20 cellular contexts compared by ENCODE assay signal in genomic region chr19:10881403-10882107, GRCh38. TPM values are rescaled to one million over a fixed set of nuclear protein-coding genes. Genes with fewer than 3 reads are reported as not detected.
A peak's percentile ranks its signal among the peaks of the same experiment; 100 is the strongest.
DNase-seq lines count a peak whose midpoint lies in the region; ATAC-seq, FAIRE-seq and TF ChIP-seq lines count a peak whose summit lies in the region.
"Had no signal": no experiment of that assay in that cellular context is flagged by ENCODE, and none has a peak within 500 bp of the region (broad histone marks: within the 10 kb centered on the region; RNA-seq: fewer than 3 reads in every experiment).

No MANE protein-coding gene starts in this region.

- H3K9me3 Mint-ChIP-seq in type B pancreatic cell, result no peaks in the 10 kb centered on the region
- H3K9me3 Mint-ChIP-seq: natural killer cell treated with Interleukin-12 subunit alpha and Interleukin-12 subunit beta and Interleukin-15 and Interleukin-18, amount 100 ng/mL, for 72 hours had no signal

- peaks cover 26 to 41% (median 35%) of the 10 kb centered on the region in 4 experiments for H3K4me1 ChIP-seq in H1 (replicated peaks in 1 of 4; ENCODE audit: control insufficient read depth in 3 of 4, insufficient read depth in 4 of 4, low read length in 3 of 4)
- peaks cover 33% of the 10 kb centered on the region for H3K4me1 ChIP-seq in mesenchymal stem cell (ENCODE audit: control insufficient read depth, insufficient read depth, low read depth, low read length)
- peaks cover 0 to 6% of the 10 kb centered on the region in 2 donors for H3K4me1 ChIP-seq in kidney (ENCODE audit: control insufficient read depth in 1 of 2, insufficient read depth in 1 of 2, low read depth in 1 of 2, low read length in 2 of 2)
- H3K4me1 ChIP-seq: foreskin keratinocyte had no signal

- H4K8ac ChIP-seq in H1 (ENCODE audit: extremely low read depth, insufficient read depth, low read length) (no peak overlapping the region), mesenchymal stem cell (ENCODE audit: low read length) (peak overlapping the region; percentile 32)

- H3K27ac ChIP-seq in H1 (ENCODE audit: low read depth, low read length), result peak overlapping the region; percentile 30; the same call in 1 of the 2 replicates
- H3K27ac ChIP-seq in mesenchymal stem cell (ENCODE audit: low read length, poor library complexity, severe bottlenecking), result no peak overlapping the region
- no peak overlapping the region for H3K27ac ChIP-seq in kidney (ENCODE audit: low read depth in 2 of 2, low read length in 2 of 2)
- H3K27ac ChIP-seq: foreskin keratinocyte had no signal

- peaks cover 0 to 3% of the 10 kb centered on the region in 2 experiments for H4K20me1 ChIP-seq in H1 (replicated peaks in 1 of 2; ENCODE audit: control insufficient read depth in 1 of 2, insufficient read depth in 2 of 2, low read length in 2 of 2)

- H2AK5ac ChIP-seq in H1 (ENCODE audit: low read depth, low read length) (peak overlapping the region; percentile 84; the same call in 1 of the 2 replicates), mesenchymal stem cell (ENCODE audit: low read length, severe bottlenecking) (no peak overlapping the region)

- no peaks in the 10 kb centered on the region for H3K27me3 ChIP-seq in H1 (replicated peaks in 1 of 4; ENCODE audit: control insufficient read depth in 3 of 4, extremely low read depth in 1 of 4, insufficient read depth in 3 of 4, low read length in 3 of 4)
- no peaks in the 10 kb centered on the region for H3K27me3 ChIP-seq in mesenchymal stem cell (ENCODE audit: control insufficient read depth in 1 of 2, insufficient read depth in 1 of 2, low read length in 2 of 2)
- H3K27me3 ChIP-seq: foreskin keratinocyte had no signal

- H3K36me3 Mint-ChIP-seq in type B pancreatic cell, result peaks cover 7% of the 10 kb centered on the region
- H3K36me3 Mint-ChIP-seq: natural killer cell treated with Interleukin-12 subunit alpha and Interleukin-12 subunit beta and Interleukin-15 and Interleukin-18, amount 100 ng/mL, for 72 hours had no signal

- H2AFZ ChIP-seq in H1 (ENCODE audit: low read length), result no peak overlapping the region
- no peak overlapping the region for H2AFZ ChIP-seq in mesenchymal stem cell (ENCODE audit: low read depth, low read length)

- peak overlapping the region; percentile 48 for H3K4ac ChIP-seq in H1 (replicated peaks; ENCODE audit: insufficient read length, low read depth, low read length)
- H3K4ac ChIP-seq in mesenchymal stem cell (ENCODE audit: low read depth in 1 of 2, low read length in 2 of 2), result no peak overlapping the region

- ATAC-seq in Right ventricle myocardium superior (ENCODE audit: poor library complexity) (peak; percentile 18), left cardiac atrium (no peak)
- ATAC-seq: activated CD4-positive, alpha-beta T cell treated with anti-CD3 and anti-CD28 coated beads for 36 hours; foreskin keratinocyte; natural killer cell treated with Interleukin-12 subunit alpha and Interleukin-12 subunit beta and Interleukin-15 and Interleukin-18, amount 100 ng/mL, for 72 hours had no signal

- H3K18ac ChIP-seq in H1 (ENCODE audit: extremely low read depth, low read length) (peak overlapping the region; percentile 93), mesenchymal stem cell (ENCODE audit: low read depth in 1 of 2, low read length in 2 of 2) (peak overlapping the region in 1 of 2 experiments; percentile 67)

- TF ChIP-seq EP300 in H1 (IDR thresholded peaks at IDR 0.05; ENCODE audit: borderline replicate concordance in 1 of 2, low read depth in 2 of 2, low read length in 2 of 2), result no peak

- peaks cover 0 to 2% (median 0%) of the 10 kb centered on the region in 4 experiments; a peak in 1 of 8 replicates for H3K36me3 ChIP-seq in H1 (ENCODE audit: control insufficient read depth in 2 of 4, insufficient read depth in 4 of 4, low read length in 3 of 4)
- peaks cover 0 to 11% of the 10 kb centered on the region in 2 experiments for H3K36me3 ChIP-seq in mesenchymal stem cell (ENCODE audit: control insufficient read depth in 1 of 2, insufficient read depth in 2 of 2, low read depth in 1 of 2, low read length in 2 of 2)
- no peaks in the 10 kb centered on the region for H3K36me3 ChIP-seq in kidney (ENCODE audit: control insufficient read depth in 1 of 2, insufficient read depth in 2 of 2, low read length in 2 of 2)

- no peak for DNase-seq in Right ventricle myocardium superior
- no peak for DNase-seq in left cardiac atrium
- DNase-seq in H1 (ENCODE audit: low read depth in 1 of 2, low spot score in 2 of 2), result no peak
- no peak for DNase-seq in mesenchymal stem cell
- DNase-seq in type B pancreatic cell (ENCODE audit: extremely low spot score, unreplicated experiment), result no peak
- no peak for DNase-seq in stimulated activated CD4-positive, alpha-beta T cell treated with anti-CD3 and anti-CD28 coated beads, Interleukin-4, amount 100 ng/mL, for 4 hours
- DNase-seq in NCI-H1105 treated with DMSO at 0.1 percent for 48 hours (lab: John Stamatoyannopoulos, UW), result no peak
- DNase-seq in kidney, result no peak
- DNase-seq: activated CD4-positive, alpha-beta T cell treated with anti-CD3 and anti-CD28 coated beads for 36 hours; foreskin keratinocyte; HCEC 1CT; mammary epithelial cell; NCI-H1694 treated with DMSO at 0.1 percent for 48 hours; SHP77 treated with DMSO at 0.1 percent for 48 hours; stimulated activated CD4-positive, alpha-beta T cell treated with anti-CD3 and anti-CD28 coated beads, Interleukin-2, amount 100 ng/mL, for 48 hours; T1000 had no signal

- 65% methylated on average over 14 of the region's 14 CpGs; no CpG with 5 or more reads in 1 of the 2 experiments for WGBS in H1 (ENCODE audit: extremely low coverage in 1 of 2, insufficient coverage in 1 of 2, insufficient read length in 1 of 2, insufficient replicate concordance in 2 of 2, low coverage in 1 of 2, low lambda C conversion rate in 2 of 2, missing lambda C conversion rate in 1 of 2), 2 experiments
- 41% methylated on average over 14 of the region's 14 CpGs for WGBS in mesenchymal stem cell

- no peak overlapping the region for H3K56ac ChIP-seq in H1 (replicated peaks; ENCODE audit: insufficient read length, low read depth, low read length)

- H3K4me3 ChIP-seq in H1 (ENCODE audit: extremely low read depth in 1 of 4, insufficient read depth in 2 of 4, low read depth in 3 of 4, low read length in 4 of 4) (peak overlapping the region in 2 of 4 experiments; percentile 3 to 24; a peak in 2 of 8 replicates), mesenchymal stem cell (ENCODE audit: insufficient read depth in 1 of 2, low read depth in 1 of 2, low read length in 2 of 2) (no peak overlapping the region), kidney (ENCODE audit: low read length in 2 of 2) (no peak overlapping the region)

- H3K14ac ChIP-seq in H1 (ENCODE audit: insufficient read length) (no peak overlapping the region), mesenchymal stem cell (ENCODE audit: low read length in 2 of 2) (no peak overlapping the region)

- H2BK15ac ChIP-seq in H1 (ENCODE audit: low read length) (0 out of 2 replicates have a peak overlapping the region, but pooled peaks have one; percentile 95), mesenchymal stem cell (ENCODE audit: low read depth, poor library complexity, severe bottlenecking) (no peak overlapping the region)

- H4K91ac ChIP-seq in H1 (replicated peaks; ENCODE audit: insufficient read length, low read length) (peak overlapping the region; percentile 29), mesenchymal stem cell (ENCODE audit: low read length) (no peak overlapping the region)

- H2BK12ac ChIP-seq in H1 (ENCODE audit: low read depth, low read length) (peak overlapping the region; percentile 96), mesenchymal stem cell (ENCODE audit: low read length in 2 of 2) (peak overlapping the region; percentile 43 to 60)

- TF ChIP-seq POLR2A in H1 (IDR thresholded peaks at IDR 0.05; ENCODE audit: control extremely low read depth in 1 of 2, low read depth in 2 of 2, low read length in 2 of 2), result no peak

- TF ChIP-seq CTCF in H1 (IDR thresholded peaks at IDR 0.05; ENCODE audit: control extremely low read depth in 1 of 3, insufficient read depth in 1 of 3, low read depth in 1 of 3, low read length in 3 of 3) (no peak), type B pancreatic cell (conservative IDR thresholded peaks at IDR 0.05) (no peak), kidney (IDR thresholded peaks at IDR 0.05; ENCODE audit: borderline replicate concordance, extremely low read depth, insufficient read depth) (no peak)

- H3K9ac ChIP-seq in H1 (replicated peaks in 1 of 4; ENCODE audit: extremely low read depth in 1 of 4, low read depth in 3 of 4, low read length in 3 of 4) (no peak overlapping the region), mesenchymal stem cell (ENCODE audit: low read length) (no peak overlapping the region), kidney (ENCODE audit: low read length in 2 of 2) (no peak overlapping the region)

- intact Hi-C loops in Right ventricle myocardium superior (cut with DNase I), result no loop called here
- intact Hi-C loops in left cardiac atrium (cut with DNase I), result loop anchor here in 1 of 2 donors (5.0 kb wide), 1 partner anchor 36 kb away; no protein-coding TSS in a partner anchor
- intact Hi-C loops in kidney (cut with DNase I), result no loop called here

- H2BK5ac ChIP-seq in H1 (ENCODE audit: low read depth, low read length) (peak overlapping the region; percentile 97), mesenchymal stem cell (ENCODE audit: low read depth, low read length, poor library complexity, severe bottlenecking) (no peak overlapping the region)

- H3K4me2 ChIP-seq in H1 (ENCODE audit: insufficient read depth in 1 of 2, low read depth in 2 of 2, low read length in 2 of 2) (peak overlapping the region; percentile 42 to 57), mesenchymal stem cell (ENCODE audit: low read length, poor library complexity, severe bottlenecking) (no peak overlapping the region)

- H2BK120ac ChIP-seq in H1 (replicated peaks; ENCODE audit: low read depth, low read length) (no peak overlapping the region), mesenchymal stem cell (ENCODE audit: low read depth, low read length) (no peak overlapping the region)

- H3K27ac Mint-ChIP-seq in type B pancreatic cell, result peak overlapping the region; percentile 77
- H3K27ac Mint-ChIP-seq: activated CD4-positive, alpha-beta T cell treated with anti-CD3 and anti-CD28 coated beads for 36 hours had no signal

- CTCF ChIA-PET in H1 (lab: Charles Lee; ENCODE audit: partially characterized antibody), result interaction anchor here (0.7 to 11.7 kb wide), 11 partner anchors 9 to 164 kb away, joined by 3 to 103 read pairs (median 5); partner anchors contain the start of genes CARM1 and TMED1

- H3K23ac ChIP-seq in H1 (ENCODE audit: insufficient read length) (no peak overlapping the region), mesenchymal stem cell (ENCODE audit: low read length in 2 of 2) (peak overlapping the region in 1 of 2 experiments; percentile 57)

- no peak for FAIRE-seq in H1 (lab: Jason Lieb, UNC)
- no peak for FAIRE-seq in kidney (lab: Jason Lieb, UNC)
- FAIRE-seq: astrocyte, colon, endothelial cell of umbilical vein had no signal

- no peaks in the 10 kb centered on the region for H3K9me3 ChIP-seq in H1 (ENCODE audit: insufficient read depth in 2 of 2, low read depth in 1 of 2, low read length in 1 of 2)
- no peaks in the 10 kb centered on the region for H3K9me3 ChIP-seq in mesenchymal stem cell (ENCODE audit: control insufficient read depth, low read length)
- H3K9me3 ChIP-seq in kidney (ENCODE audit: control insufficient read depth in 1 of 2, low read length in 2 of 2), result no peaks in the 10 kb centered on the region

- H3K4me3 Mint-ChIP-seq in type B pancreatic cell, result peak overlapping the region; percentile 61
- H3K4me3 Mint-ChIP-seq: activated CD4-positive, alpha-beta T cell treated with anti-CD3 and anti-CD28 coated beads for 36 hours; natural killer cell treated with Interleukin-12 subunit alpha and Interleukin-12 subunit beta and Interleukin-15 and Interleukin-18, amount 100 ng/mL, for 72 hours had no signal

- peak overlapping the region; percentile 91 for H2BK20ac ChIP-seq in H1 (ENCODE audit: low read length)

- H3K79me1 ChIP-seq in H1 (ENCODE audit: low read depth, low read length) (peaks cover 29% of the 10 kb centered on the region), mesenchymal stem cell (replicated peaks; ENCODE audit: low read length, poor library complexity, severe bottlenecking) (peaks cover 48% of the 10 kb centered on the region)

- TF ChIP-seq RAD21 in H1 (IDR thresholded peaks at IDR 0.05 in 1 of 2, conservative IDR thresholded peaks at IDR 0.05 in 1 of 2; ENCODE audit: low read depth in 2 of 2, low read length in 2 of 2), result no peak

- H3K4me1 Mint-ChIP-seq in type B pancreatic cell (ENCODE audit: unreplicated experiment), result peaks cover 44% of the 10 kb centered on the region

- peaks cover 4 to 91% of the 10 kb centered on the region in 2 experiments; a peak in 3 of 4 replicates for H3K79me2 ChIP-seq in H1 (ENCODE audit: control insufficient read depth in 1 of 2, insufficient read depth in 2 of 2, low read length in 2 of 2)

- H4K5ac ChIP-seq in H1 (ENCODE audit: insufficient read length, low read depth, low read length), result no peak overlapping the region

- no peaks in the 10 kb centered on the region for H3K27me3 Mint-ChIP-seq in type B pancreatic cell
- H3K27me3 Mint-ChIP-seq: activated CD4-positive, alpha-beta T cell treated with anti-CD3 and anti-CD28 coated beads for 36 hours; natural killer cell treated with Interleukin-12 subunit alpha and Interleukin-12 subunit beta and Interleukin-15 and Interleukin-18, amount 100 ng/mL, for 72 hours had no signal

- POLR2A ChIA-PET in H1 (lab: Charles Lee; ENCODE audit: partially characterized antibody), result interaction anchor here (0.6 to 6.4 kb wide), 11 partner anchors 8 to 223 kb away, joined by 3 to 72 read pairs (median 4); partner anchors contain the start of genes CARM1 and TMED1

- H3K23me2 ChIP-seq in H1 (ENCODE audit: low read depth, low read length), result no peaks in the 10 kb centered on the region

RNA-seq across cellular contexts. Expression of gene CARM1, which starts 10.2 kb away (rescaled TPM):
- 29.9 TPM for total RNA-seq in Right ventricle myocardium superior
- total RNA-seq in left cardiac atrium, result 10 to 100 TPM; 31.9 to 32.4 TPM
- 134 and 136 TPM in 2 replicates for total RNA-seq in H1 (2021; fragmentation: NEBNext Ultra II Directional; extraction: Animal tissue kit (Norgen Biotek cat#: 25700))
- 164 and 270 TPM in 2 replicates for polyA plus RNA-seq in H1 (2011; rRNA removed)
- 106 TPM for polyA plus RNA-seq in H1 (2011; cell fraction: cytosol; rRNA removed)
- 178 TPM for polyA plus RNA-seq in H1 (2011; cell fraction: nucleus; rRNA removed)
- 75.6 to 138 TPM (median 129 TPM) in 4 replicates for polyA plus RNA-seq in H1 (2012, experiment 1 of 2)
- polyA plus RNA-seq in H1 (2012, experiment 2 of 2), result 122 TPM
- 125 TPM for polyA plus RNA-seq in H1 (2013, experiment 1 of 2)
- 126 TPM for polyA plus RNA-seq in H1 (2013, experiment 2 of 2)
- polyA minus RNA-seq in H1 (2011; rRNA and poly(A)+ RNA removed), result 71.3 and 96.2 TPM in 2 replicates
- 60.0 TPM for polyA minus RNA-seq in H1 (2011; cell fraction: cytosol; rRNA and poly(A)+ RNA removed)
- 48.8 TPM for polyA minus RNA-seq in H1 (2011; cell fraction: nucleus; rRNA and poly(A)+ RNA removed)
- 83.5 TPM for polyA plus RNA-seq in mesenchymal stem cell (2013, experiment 1 of 2)
- polyA plus RNA-seq in mesenchymal stem cell (2013, experiment 2 of 2), result 82.1 TPM
- 81.9 and 104 TPM in 2 replicates for total RNA-seq in type B pancreatic cell (ENCODE audit: low replicate concordance)
- 41.2 TPM for total RNA-seq in kidney
- 21.9 TPM for polyA plus RNA-seq in kidney (ENCODE audit: insufficient read depth, low read depth, low replicate concordance)

RNA-seq across cellular contexts. Expression of gene C19orf38, which starts 33.3 kb away (rescaled TPM):
- total RNA-seq in Right ventricle myocardium superior (0.59 TPM), left cardiac atrium (1 to 10 TPM; 1.1 to 1.2 TPM), type B pancreatic cell (ENCODE audit: low replicate concordance) (0.45 and 1.1 TPM in 2 replicates), kidney (3.3 TPM)
- 0.27 TPM in 1 of 2 replicates, not detected in the other for total RNA-seq in H1 (2021; fragmentation: NEBNext Ultra II Directional; extraction: Animal tissue kit (Norgen Biotek cat#: 25700))
- polyA plus RNA-seq in H1 (2011; rRNA removed) (0.53 and 0.77 TPM in 2 replicates), kidney (ENCODE audit: insufficient read depth, low read depth, low replicate concordance) (2.4 TPM)
- 0.50 TPM for polyA plus RNA-seq in H1 (2011; cell fraction: cytosol; rRNA removed)
- 0.68 TPM for polyA plus RNA-seq in H1 (2011; cell fraction: nucleus; rRNA removed)
- polyA plus RNA-seq in H1 (2012, experiment 1 of 2), result 0.32 to 0.66 TPM (median 0.39 TPM) in 3 of 4 replicates, not detected in the other
- polyA plus RNA-seq in H1 (2012, experiment 2 of 2), result 0.39 TPM
- 0.20 TPM for polyA plus RNA-seq in H1 (2013, experiment 1 of 2)
- 0.31 TPM for polyA plus RNA-seq in H1 (2013, experiment 2 of 2)
- polyA minus RNA-seq in H1 (2011; rRNA and poly(A)+ RNA removed), result 0.20 and 0.28 TPM in 2 replicates
- polyA minus RNA-seq in H1 (2011; cell fraction: cytosol; rRNA and poly(A)+ RNA removed), result not detected
- polyA minus RNA-seq in H1 (2011; cell fraction: nucleus; rRNA and poly(A)+ RNA removed), result 1.1 TPM
- not detected for polyA plus RNA-seq in mesenchymal stem cell (2013, experiment 1 of 2)
- not detected for polyA plus RNA-seq in mesenchymal stem cell (2013, experiment 2 of 2)
- total RNA-seq: endothelial cell of umbilical vein, foreskin keratinocyte had no signal
- polyA plus RNA-seq: endothelial cell of umbilical vein had no signal

RNA-seq across cellular contexts. Expression of gene TMED1, which starts 45.5 kb away (rescaled TPM):
- total RNA-seq in Right ventricle myocardium superior, result 30.8 TPM
- 10 to 100 TPM; 27.2 to 28.5 TPM for total RNA-seq in left cardiac atrium
- 26.2 and 26.9 TPM in 2 replicates for total RNA-seq in H1 (2021; fragmentation: NEBNext Ultra II Directional; extraction: Animal tissue kit (Norgen Biotek cat#: 25700))
- polyA plus RNA-seq in H1 (2011; rRNA removed), result 31.9 and 41.7 TPM in 2 replicates
- polyA plus RNA-seq in H1 (2011; cell fraction: cytosol; rRNA removed), result 44.8 TPM
- polyA plus RNA-seq in H1 (2011; cell fraction: nucleus; rRNA removed), result 29.2 TPM
- 19.0 to 35.1 TPM (median 31.2 TPM) in 4 replicates for polyA plus RNA-seq in H1 (2012, experiment 1 of 2)
- 31.9 TPM for polyA plus RNA-seq in H1 (2012, experiment 2 of 2)
- polyA plus RNA-seq in H1 (2013, experiment 1 of 2), result 25.1 TPM
- polyA plus RNA-seq in H1 (2013, experiment 2 of 2), result 31.6 TPM
- polyA minus RNA-seq in H1 (2011; rRNA and poly(A)+ RNA removed), result 13.8 and 22.8 TPM in 2 replicates
- 16.4 TPM for polyA minus RNA-seq in H1 (2011; cell fraction: cytosol; rRNA and poly(A)+ RNA removed)
- polyA minus RNA-seq in H1 (2011; cell fraction: nucleus; rRNA and poly(A)+ RNA removed), result 8.5 TPM
- 28.5 TPM for polyA plus RNA-seq in mesenchymal stem cell (2013, experiment 1 of 2)
- polyA plus RNA-seq in mesenchymal stem cell (2013, experiment 2 of 2), result 29.7 TPM
- 23.0 and 30.9 TPM in 2 replicates for total RNA-seq in type B pancreatic cell (ENCODE audit: low replicate concordance)
- 36.0 TPM for total RNA-seq in kidney
- polyA plus RNA-seq in kidney (ENCODE audit: insufficient read depth, low read depth, low replicate concordance), result 60.6 TPM

RNA-seq across cellular contexts. Expression of gene YIPF2, which starts 46.9 kb away (rescaled TPM):
- total RNA-seq in Right ventricle myocardium superior (13.7 TPM), left cardiac atrium (10 to 100 TPM; 26.5 to 31.8 TPM), type B pancreatic cell (ENCODE audit: low replicate concordance) (58.5 and 124 TPM in 2 replicates), kidney (64.7 TPM)
- 47.5 and 48.3 TPM in 2 replicates for total RNA-seq in H1 (2021; fragmentation: NEBNext Ultra II Directional; extraction: Animal tissue kit (Norgen Biotek cat#: 25700))
- polyA plus RNA-seq in H1 (2011; rRNA removed) (112 and 151 TPM in 2 replicates), kidney (ENCODE audit: insufficient read depth, low read depth, low replicate concordance) (70.3 TPM)
- 91.7 TPM for polyA plus RNA-seq in H1 (2011; cell fraction: cytosol; rRNA removed)
- 125 TPM for polyA plus RNA-seq in H1 (2011; cell fraction: nucleus; rRNA removed)
- polyA plus RNA-seq in H1 (2012, experiment 1 of 2), result 24.9 to 55.5 TPM (median 50.4 TPM) in 4 replicates
- 58.3 TPM for polyA plus RNA-seq in H1 (2012, experiment 2 of 2)
- polyA plus RNA-seq in H1 (2013, experiment 1 of 2), result 47.5 TPM
- polyA plus RNA-seq in H1 (2013, experiment 2 of 2), result 47.1 TPM
- 31.4 and 45.4 TPM in 2 replicates for polyA minus RNA-seq in H1 (2011; rRNA and poly(A)+ RNA removed)
- polyA minus RNA-seq in H1 (2011; cell fraction: cytosol; rRNA and poly(A)+ RNA removed), result 41.3 TPM
- polyA minus RNA-seq in H1 (2011; cell fraction: nucleus; rRNA and poly(A)+ RNA removed), result 49.0 TPM
- 51.4 TPM for polyA plus RNA-seq in mesenchymal stem cell (2013, experiment 1 of 2)
- 51.4 TPM for polyA plus RNA-seq in mesenchymal stem cell (2013, experiment 2 of 2)

RNA-seq across cellular contexts. Expression of gene TIMM29, which starts 47.1 kb away (rescaled TPM):
- 11.8 TPM for total RNA-seq in Right ventricle myocardium superior
- total RNA-seq in left cardiac atrium, result 10 to 100 TPM; 12.7 to 15.1 TPM
- total RNA-seq in H1 (2021; fragmentation: NEBNext Ultra II Directional; extraction: Animal tissue kit (Norgen Biotek cat#: 25700)), result 22.5 and 24.0 TPM in 2 replicates
- 15.9 and 24.2 TPM in 2 replicates for polyA plus RNA-seq in H1 (2011; rRNA removed)
- polyA plus RNA-seq in H1 (2011; cell fraction: cytosol; rRNA removed), result 19.9 TPM
- polyA plus RNA-seq in H1 (2011; cell fraction: nucleus; rRNA removed), result 14.8 TPM
- polyA plus RNA-seq in H1 (2012, experiment 1 of 2), result 19.3 to 25.7 TPM (median 21.5 TPM) in 4 replicates
- 30.8 TPM for polyA plus RNA-seq in H1 (2012, experiment 2 of 2)
- polyA plus RNA-seq in H1 (2013, experiment 1 of 2), result 24.8 TPM
- polyA plus RNA-seq in H1 (2013, experiment 2 of 2), result 22.2 TPM
- polyA minus RNA-seq in H1 (2011; rRNA and poly(A)+ RNA removed), result 5.7 and 8.0 TPM in 2 replicates
- 12.0 TPM for polyA minus RNA-seq in H1 (2011; cell fraction: cytosol; rRNA and poly(A)+ RNA removed)
- polyA minus RNA-seq in H1 (2011; cell fraction: nucleus; rRNA and poly(A)+ RNA removed), result 16.6 TPM
- 20.0 TPM for polyA plus RNA-seq in mesenchymal stem cell (2013, experiment 1 of 2)
- polyA plus RNA-seq in mesenchymal stem cell (2013, experiment 2 of 2), result 22.7 TPM
- 31.8 and 33.7 TPM in 2 replicates for total RNA-seq in type B pancreatic cell (ENCODE audit: low replicate concordance)
- 21.7 TPM for total RNA-seq in kidney
- 16.8 TPM for polyA plus RNA-seq in kidney (ENCODE audit: insufficient read depth, low read depth, low replicate concordance)
